8 cellular contexts compared by ENCODE assay signal in the genomic region with DNA sequence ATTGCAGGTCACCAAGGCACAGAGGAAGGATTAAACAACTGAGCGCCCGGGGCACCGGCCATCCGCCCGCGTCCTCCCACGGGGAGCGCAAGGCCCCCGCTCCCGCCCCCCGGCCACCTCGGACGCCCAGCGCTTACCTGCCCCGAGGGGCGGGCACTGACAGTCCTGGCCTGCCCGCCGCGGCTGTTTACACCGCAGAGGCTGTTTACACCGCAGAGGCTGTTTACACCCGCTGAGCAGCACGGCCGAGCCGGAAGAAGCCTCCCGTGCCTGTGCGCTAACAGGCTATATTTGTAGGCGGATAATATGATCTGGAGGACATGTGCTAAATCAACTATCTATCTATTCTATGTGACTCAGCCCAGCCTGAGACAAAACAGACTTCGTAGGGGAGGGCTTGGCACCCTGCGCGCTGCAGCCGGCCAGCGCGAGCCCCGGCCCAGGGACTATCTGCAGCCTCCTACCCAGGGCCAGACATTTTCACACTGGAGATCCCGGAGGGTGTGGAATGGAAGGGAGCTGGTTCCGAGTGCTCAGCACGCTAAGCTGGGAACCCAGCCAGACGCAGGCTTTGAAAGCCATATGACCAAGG.
DNase-seq lines count a peak whose midpoint lies in the region; ATAC-seq lines count a peak whose summit lies in the region.

A gene with protein sequence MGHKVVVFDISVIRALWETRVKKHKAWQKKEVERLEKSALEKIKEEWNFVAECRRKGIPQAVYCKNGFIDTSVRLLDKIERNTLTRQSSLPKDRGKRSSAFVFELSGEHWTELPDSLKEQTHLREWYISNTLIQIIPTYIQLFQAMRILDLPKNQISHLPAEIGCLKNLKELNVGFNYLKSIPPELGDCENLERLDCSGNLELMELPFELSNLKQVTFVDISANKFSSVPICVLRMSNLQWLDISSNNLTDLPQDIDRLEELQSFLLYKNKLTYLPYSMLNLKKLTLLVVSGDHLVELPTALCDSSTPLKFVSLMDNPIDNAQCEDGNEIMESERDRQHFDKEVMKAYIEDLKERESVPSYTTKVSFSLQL (minus strand): TSS at position 263 of the 592 bp plus-strand sequence. CDS start 14,711 bp downstream, outside the sequence.

- DNase-seq in EL (peak; percentile 67), SW480 (ENCODE audit: low spot score) (peak; percentile 67), islet precursor cell (peak; percentile 79), smooth muscle cell of the brain vasculature (ENCODE audit: low read depth, low spot score) (peak; percentile 9), SKM-1 treated with dmso at 0.1 percent for 144 hours (lab: John Stamatoyannopoulos, UW; ENCODE audit: unreplicated experiment) (no peak), NCI-H1436 (lab: John Stamatoyannopoulos, UW) (no peak)
- DNase-seq in central memory CD4-positive, alpha-beta T cell, result peak; percentile 12

- no peak for ATAC-seq in GM21360 (IDR thresholded peaks at IDR 0.05; ENCODE audit: unreplicated experiment)

Comparison
In these comparisons a context has a peak if more than half of its experiments do, and no peak if none do; other contexts are left out.
1. DNase-seq: peak in EL (single experiment), SW480 (single experiment), central memory CD4-positive, alpha-beta T cell (single experiment), islet precursor cell (single experiment) and smooth muscle cell of the brain vasculature (single experiment); none in SKM-1 treated with dmso at 0.1 percent for 144 hours (single experiment) and NCI-H1436 (single experiment).